In genomic region chr15:58179206-58179605, GRCh38 we compare ENCODE assay signal across 33 cellular contexts. TPM values are rescaled to one million over a fixed set of nuclear protein-coding genes. Genes with fewer than 3 reads are reported as not detected.
DNase-seq lines count a peak whose midpoint lies in the region; ATAC-seq, FAIRE-seq and TF ChIP-seq lines count a peak whose summit lies in the region.
"Had no signal": no experiment of that assay in that cellular context is flagged by ENCODE, and none has a peak within 500 bp of the region (broad histone marks: within the 10 kb centered on the region; RNA-seq: fewer than 3 reads in every experiment).

No MANE protein-coding gene starts in this region.

- H3K36me3 ChIP-seq in PC-3 (ENCODE audit: low read depth, low read length) (no peaks in the 10 kb centered on the region), bronchial epithelial cell (ENCODE audit: control insufficient read depth, insufficient read depth, low read length) (no peaks in the 10 kb centered on the region), keratinocyte (ENCODE audit: control insufficient read depth in 2 of 2, extremely low read depth in 1 of 2, insufficient read depth in 2 of 2, low read length in 2 of 2) (no peaks in the 10 kb centered on the region)
- H3K36me3 ChIP-seq: left ventricle myocardium inferior, SJSA1 had no signal

- H3F3A ChIP-seq in PC-3 (ENCODE audit: low read length, unreplicated experiment), result no peaks in the 10 kb centered on the region

- H3K27me3 ChIP-seq in PC-3 (ENCODE audit: low read length) (no peaks in the 10 kb centered on the region), bronchial epithelial cell (ENCODE audit: control insufficient read depth, insufficient read depth, low read length) (no peaks in the 10 kb centered on the region), keratinocyte (ENCODE audit: control insufficient read depth, extremely low read depth, insufficient read depth, low read length) (no peaks in the 10 kb centered on the region)
- H3K27me3 ChIP-seq: neutrophil had no signal

- peak overlapping the region; percentile 71 for H3K4me2 ChIP-seq in PC-3 (ENCODE audit: low read length)
- peak overlapping the region; percentile 67 for H3K4me2 ChIP-seq in keratinocyte (ENCODE audit: control insufficient read depth, extremely low read depth, insufficient read depth, low read depth, low read length)
- H3K4me2 ChIP-seq: KMS-11 had no signal

- CTCF ChIA-PET in PC-3 (lab: Charles Lee), result no interaction called here

- H3K9me2 ChIP-seq in PC-3 (replicated peaks; ENCODE audit: low read length), result no peaks in the 10 kb centered on the region

- dilution Hi-C loops in keratinocyte (cut with MboI; ENCODE audit: extremely low pct_ligation_motif_present, low sequenced_read_pairs), result no loop called here

- DNase-seq in EH (ENCODE audit: low read depth), result peak; percentile 27
- DNase-seq in PC-3, result peak; percentile 54
- peak; percentile 75 for DNase-seq in bronchial epithelial cell (ENCODE audit: low read depth)
- DNase-seq in keratinocyte (ENCODE audit: low read depth, low spot score), result peak; percentile 83
- no peak for DNase-seq in D341Med (ENCODE audit: low spot score)
- DNase-seq in RPMI8226, result no peak
- DNase-seq in NCI-H1694 (lab: John Stamatoyannopoulos, UW), result no peak
- DNase-seq: activated effector memory CD4-positive, alpha-beta T cell treated with anti-CD3 and anti-CD28 coated beads, Interleukin-2, amount 50 U/mL, for 16 hours; activated T-cell treated with anti-CD3 and anti-CD28 coated beads, Interleukin-2, amount 50 U/mL, for 24 hours; anterior cingulate cortex; caudate nucleus; CD4-positive, alpha-beta T cell; endodermal cell; left ventricle myocardium inferior; MV-4-11; naive B cell; NCI-H1436; NCI-H446; NCI-H748 treated with DMSO at 0.1 percent for 48 hours; right cardiac atrium; spleen; stimulated activated CD4-positive, alpha-beta T cell treated with anti-CD3 and anti-CD28 coated beads, Interleukin-2, amount 100 ng/mL, for 24 hours; stimulated activated naive CD8-positive, alpha-beta T cell treated with anti-CD3 and anti-CD28 coated beads, Interleukin-15, Interleukin-2, amounts not matched to agents 100 U/mL and 50 U/mL, for 24 hours had no signal

- peaks cover 18% of the 10 kb centered on the region for H3K4me1 ChIP-seq in PC-3 (ENCODE audit: insufficient read depth, low read length)
- H3K4me1 ChIP-seq in keratinocyte (ENCODE audit: control insufficient read depth, extremely low read depth, insufficient read depth, low read length), result peaks cover 20% of the 10 kb centered on the region
- H3K4me1 ChIP-seq: left ventricle myocardium inferior, SJSA1, spleen had no signal

- POLR2A ChIA-PET in PC-3 (lab: Charles Lee; ENCODE audit: unreplicated experiment), result no interaction called here

- no peak for TF ChIP-seq CTCF in PC-3 (conservative IDR thresholded peaks at IDR 0.05; ENCODE audit: low read depth, low read length)
- TF ChIP-seq CTCF in bronchial epithelial cell (IDR thresholded peaks at IDR 0.05; ENCODE audit: insufficient read depth, low read length, severe bottlenecking), result no peak
- TF ChIP-seq CTCF in keratinocyte (optimal IDR thresholded peaks at IDR 0.05 in 1 of 3, IDR thresholded peaks at IDR 0.05 in 1 of 3, conservative IDR thresholded peaks at IDR 0.05 in 1 of 3; ENCODE audit: extremely low read depth in 1 of 3, insufficient read depth in 2 of 3, low read length in 3 of 3), result no peak

- no TSS peak for BruUV-seq in PC-3 (replicated peaks; lab: Mats Ljungman, UMichigan)

- no peak for TF ChIP-seq POLR2A in GM18505 (IDR thresholded peaks at IDR 0.05; ENCODE audit: borderline replicate concordance, extremely low read depth, insufficient read depth, insufficient read length)

- H3K9me3 ChIP-seq in PC-3 (ENCODE audit: low read length) (no peaks in the 10 kb centered on the region), keratinocyte (ENCODE audit: control insufficient read depth, low read depth, low read length) (no peaks in the 10 kb centered on the region)
- H3K9me3 ChIP-seq: left ventricle myocardium inferior, neutrophil, SJSA1, spleen had no signal

- intact Hi-C loops in PC-3 (cut with micrococcal nuclease), result no loop called here

- H3K27ac ChIP-seq in PC-3 (ENCODE audit: low read length) (peak overlapping the region; percentile 92), keratinocyte (ENCODE audit: control insufficient read depth, insufficient read depth, low read length) (peak overlapping the region; percentile 87)
- H3K27ac ChIP-seq: KMS-11, left ventricle myocardium inferior, SJSA1 had no signal

- H3K9ac ChIP-seq in PC-3 (ENCODE audit: low read length) (peak overlapping the region; percentile 61), keratinocyte (ENCODE audit: control insufficient read depth, extremely low read depth, insufficient read depth, low read length) (peak overlapping the region; percentile 51)
- H3K9ac ChIP-seq: KMS-11 had no signal

- H2AFZ ChIP-seq in PC-3 (ENCODE audit: low read length) (0 out of 2 replicates have a peak overlapping the region, but pooled peaks have one; percentile 37), keratinocyte (ENCODE audit: control insufficient read depth, low read length) (peak overlapping the region; percentile 61)

- no peak for FAIRE-seq in bronchial epithelial cell (lab: Jason Lieb, UNC)
- no peak for FAIRE-seq in keratinocyte (lab: Jason Lieb, UNC)
- FAIRE-seq: A204.1, GM12891, H54, islet of Langerhans, RCC 7860, TTC549 had no signal

- H3K9me1 ChIP-seq in keratinocyte (ENCODE audit: control insufficient read depth, extremely low read depth, insufficient read depth, low read length), result no peaks in the 10 kb centered on the region

- H4K20me1 ChIP-seq in PC-3 (ENCODE audit: low read length) (no peaks in the 10 kb centered on the region), keratinocyte (ENCODE audit: control insufficient read depth, extremely low read depth, insufficient read depth, low read length) (no peaks in the 10 kb centered on the region)

- H3K79me2 ChIP-seq in PC-3 (ENCODE audit: low read length) (no peaks in the 10 kb centered on the region), keratinocyte (ENCODE audit: control insufficient read depth, insufficient read depth, low read length) (no peaks in the 10 kb centered on the region)

- peak; percentile 27 for ATAC-seq in PC-3
- no peak for ATAC-seq in GM18505 (IDR thresholded peaks at IDR 0.05; ENCODE audit: unreplicated experiment)
- ATAC-seq: stimulated activated naive CD8-positive, alpha-beta T cell treated with anti-CD3 and anti-CD28 coated beads, Interleukin-15, Interleukin-2, amounts not matched to agents 100 U/mL and 50 U/mL, for 24 hours had no signal

- H3K4me3 ChIP-seq in PC-3 (ENCODE audit: low read length) (no peak overlapping the region), bronchial epithelial cell (ENCODE audit: low read depth, low read length) (no peak overlapping the region), keratinocyte (ENCODE audit: control insufficient read depth in 2 of 3, extremely low read depth in 1 of 3, insufficient read depth in 2 of 3, low read depth in 1 of 3, low read length in 3 of 3) (no peak overlapping the region)
- H3K4me3 ChIP-seq: left ventricle myocardium inferior, SJSA1, spleen had no signal

RNA-seq across cellular contexts. Expression of gene AQP9, which starts 41.0 kb away (rescaled TPM):
- total RNA-seq in PC-3 (2014; rRNA removed), result 0.12 TPM in 1 of 2 replicates, not detected in the other
- not detected in 2 replicates for total RNA-seq in bronchial epithelial cell
- 1.5 to 3.6 TPM (median 2.6 TPM) in 3 replicates for polyA plus RNA-seq in keratinocyte
- 15.3 TPM for polyA plus RNA-seq in keratinocyte (2011; ENCODE audit: low read depth)
- 0.58 and 1.3 TPM in 2 replicates for polyA plus RNA-seq in keratinocyte (2011; cell fraction: cytosol; rRNA removed)
- polyA plus RNA-seq in keratinocyte (2011; cell fraction: nucleus; rRNA removed), result 2.6 and 3.8 TPM in 2 replicates
- polyA plus RNA-seq in keratinocyte (2012; ENCODE audit: low replicate concordance), result 0.91 and 18.3 TPM in 2 replicates
- 0.59 to 8.0 TPM (median 4.1 TPM) in 3 replicates for polyA minus RNA-seq in keratinocyte
- not detected for polyA minus RNA-seq in keratinocyte (2011; cell fraction: cytosol; rRNA and poly(A)+ RNA removed)
- 3.5 and 3.7 TPM in 2 replicates for polyA minus RNA-seq in keratinocyte (2011; cell fraction: nucleus; rRNA and poly(A)+ RNA removed)
- total RNA-seq: endodermal cell, SJSA1 had no signal

Comparison
In these comparisons a context has a peak if more than half of its experiments do, and no peak if none do; other contexts are left out.
1. DNase-seq: peak in EH (single experiment), PC-3 (single experiment), bronchial epithelial cell (single experiment) and keratinocyte (single experiment); none in D341Med (single experiment), RPMI8226 (single experiment) and NCI-H1694 (single experiment).